1 cellular context compared by ENCODE assay signal in the genomic region with DNA sequence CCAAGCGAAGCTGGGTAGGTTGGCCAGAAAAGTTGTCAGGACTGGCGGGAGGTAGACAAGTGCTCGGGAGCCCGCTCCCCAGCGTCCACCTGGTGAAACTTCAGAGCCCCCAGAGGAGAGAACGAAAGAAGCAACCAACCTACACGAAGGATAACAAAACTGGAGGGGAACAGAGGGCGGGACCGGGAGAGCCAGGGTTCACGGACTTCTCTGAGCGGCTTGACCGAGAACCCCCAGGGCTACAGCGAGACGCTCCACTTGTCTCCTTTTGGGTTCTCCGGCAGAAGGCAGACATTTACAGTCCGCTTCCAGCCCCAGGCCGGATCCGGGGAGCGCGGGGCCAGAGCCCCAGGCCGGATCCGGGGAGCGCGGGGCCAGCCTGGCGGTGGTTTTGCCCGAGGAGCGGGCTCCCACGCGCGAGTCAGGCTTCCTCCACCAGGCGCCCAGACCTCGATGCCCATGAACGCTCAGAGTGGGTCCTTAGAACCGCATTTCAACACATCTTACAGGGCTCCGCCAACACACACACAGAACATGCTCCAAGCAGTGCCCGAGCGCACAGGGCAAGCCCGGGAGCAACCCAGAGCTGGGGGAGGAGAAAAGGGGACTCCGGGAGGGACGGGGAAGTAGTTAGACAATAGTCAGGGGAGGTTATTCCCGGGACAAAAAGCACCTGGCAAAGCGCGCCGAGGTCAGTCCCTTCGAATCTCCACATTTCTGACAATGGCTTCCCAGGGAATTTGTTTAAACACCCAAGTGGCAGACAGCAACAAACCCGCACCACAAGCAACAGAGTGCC.
TF ChIP-seq lines count a peak whose summit lies in the region.

No MANE protein-coding gene starts in this region.

TF ChIP-seq in SK-N-SH treated with all-trans-retinoic acid at 6 μM for 48 hours, 23 proteins besides CTCF, POLR2A, EP300 and RAD21 (continued from another document):
- TF ChIP-seq, protein P1, sequence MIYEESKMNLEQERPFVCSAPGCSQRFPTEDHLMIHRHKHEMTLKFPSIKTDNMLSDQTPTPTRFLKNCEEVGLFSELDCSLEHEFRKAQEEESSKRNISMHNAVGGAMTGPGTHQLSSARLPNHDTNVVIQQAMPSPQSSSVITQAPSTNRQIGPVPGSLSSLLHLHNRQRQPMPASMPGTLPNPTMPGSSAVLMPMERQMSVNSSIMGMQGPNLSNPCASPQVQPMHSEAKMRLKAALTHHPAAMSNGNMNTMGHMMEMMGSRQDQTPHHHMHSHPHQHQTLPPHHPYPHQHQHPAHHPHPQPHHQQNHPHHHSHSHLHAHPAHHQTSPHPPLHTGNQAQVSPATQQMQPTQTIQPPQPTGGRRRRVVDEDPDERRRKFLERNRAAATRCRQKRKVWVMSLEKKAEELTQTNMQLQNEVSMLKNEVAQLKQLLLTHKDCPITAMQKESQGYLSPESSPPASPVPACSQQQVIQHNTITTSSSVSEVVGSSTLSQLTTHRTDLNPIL (CRISPR knock-in tag; IDR thresholded peaks at IDR 0.05; ENCODE audit: low read depth): no peak
- TF ChIP-seq PPARA (CRISPR knock-in tag; IDR thresholded peaks at IDR 0.05; ENCODE audit: borderline replicate concordance): no peak
- TF ChIP-seq ZNF70 (CRISPR knock-in tag; IDR thresholded peaks at IDR 0.05): no peak
- TF ChIP-seq GLIS3 (CRISPR knock-in tag; IDR thresholded peaks at IDR 0.05): no peak
- no peak for TF ChIP-seq RARB (CRISPR knock-in tag; IDR thresholded peaks at IDR 0.05)
- no peak for TF ChIP-seq BACH2 (CRISPR knock-in tag; IDR thresholded peaks at IDR 0.05; ENCODE audit: borderline replicate concordance)
TF ChIP-seq in SK-N-SH treated with all-trans-retinoic acid at 6 μM for 48 hours: peak in this region for 0.
